Comparison of ENCODE assay signal across 8 cellular contexts in genomic region chr7:22355620-22356009, GRCh38. TPM values are rescaled to one million over a fixed set of nuclear protein-coding genes. Genes with fewer than 3 reads are reported as not detected.
DNase-seq lines count a peak whose midpoint lies in the region; ATAC-seq and TF ChIP-seq lines count a peak whose summit lies in the region.
"Had no signal": no experiment of that assay in that cellular context is flagged by ENCODE, and none has a peak within 500 bp of the region (broad histone marks: within the 10 kb centered on the region; RNA-seq: fewer than 3 reads in every experiment).

No MANE protein-coding gene starts in this region.

- H2AFZ ChIP-seq in HCT116 (ENCODE audit: low read depth, low read length, poor library complexity, severe bottlenecking) = no peak overlapping the region

- no peak overlapping the region for H3K27ac ChIP-seq in HCT116 (ENCODE audit: low read depth, low read length)
- peak overlapping the region; percentile 13 for H3K27ac ChIP-seq in foreskin keratinocyte
- peak overlapping the region in 7 of 8 donors; percentile 4 to 80 (median 74) for H3K27ac ChIP-seq in spleen

- 51 to 76% (median 65%) methylated on average over 5 of the region's 5 CpGs for WGBS in spleen, 5 donors

- H3K4me3 Mint-ChIP-seq in T-cell = peak overlapping the region; percentile 7 to 59 (median 41)

- peak overlapping the region; percentile 58 for H3K9ac ChIP-seq in HCT116 (ENCODE audit: low read length)

- peaks cover 23 to 45% of the 10 kb centered on the region in 2 experiments for H3K4me1 ChIP-seq in HCT116 (ENCODE audit: control insufficient read depth in 1 of 2, insufficient read depth in 2 of 2, low read length in 2 of 2)
- H3K4me1 ChIP-seq in foreskin keratinocyte = peaks cover 12% of the 10 kb centered on the region
- peaks cover 0 to 23% (median 8%) of the 10 kb centered on the region in 6 donors for H3K4me1 ChIP-seq in spleen

- no peak overlapping the region for H3K27ac Mint-ChIP-seq in T-cell

- TF ChIP-seq RAD21 in HCT116 (IDR thresholded peaks at IDR 0.05; ENCODE audit: low read depth) = no peak

- no peaks in the 10 kb centered on the region for H4K20me1 ChIP-seq in HCT116 (ENCODE audit: insufficient read depth)

- POLR2A ChIA-PET in HCT116 (lab: Charles Lee) (no interaction called here), T-cell (lab: Charles Lee) (no interaction called here)

- no peaks in the 10 kb centered on the region for H3K9me2 ChIP-seq in HCT116 (ENCODE audit: insufficient read depth)

- peak overlapping the region; percentile 83 for H3K4me2 ChIP-seq in HCT116 (ENCODE audit: low read length)

- peaks cover 4 to 17% (median 9%) of the 10 kb centered on the region in 3 donors for H3K9me3 Mint-ChIP-seq in T-cell

- no peak for ATAC-seq in HCT116
- ATAC-seq in T-cell (replicated peaks in 1 of 4) = no peak
- ATAC-seq in foreskin keratinocyte = no peak
- no peak for ATAC-seq in GM21786 (IDR thresholded peaks at IDR 0.05; ENCODE audit: unreplicated experiment)
- no peak for ATAC-seq in GM21515 (IDR thresholded peaks at IDR 0.05; ENCODE audit: unreplicated experiment)
- ATAC-seq in GM18873 (IDR thresholded peaks at IDR 0.05; ENCODE audit: low FRiP score, unreplicated experiment) = no peak
- ATAC-seq: Right ventricle myocardium inferior had no signal

- H3K4me3 ChIP-seq in HCT116 (replicated peaks in 1 of 2; ENCODE audit: low read depth in 1 of 2, low read length in 2 of 2) = peak overlapping the region; percentile 58 to 77
- H3K4me3 ChIP-seq in spleen = peak overlapping the region; percentile 31 to 82 (median 50)

- H3K9me3 ChIP-seq in HCT116 (ENCODE audit: control insufficient read depth in 1 of 2, insufficient read depth in 1 of 2, low read depth in 1 of 2, low read length in 2 of 2) (peaks cover 5% of the 10 kb centered on the region in 2 experiments; a peak in 2 of 4 replicates), spleen (peaks cover 0 to 24% (median 16%) of the 10 kb centered on the region in 8 donors)

- H3K79me2 ChIP-seq in HCT116 (ENCODE audit: insufficient read depth, low read length) = peaks cover 53% of the 10 kb centered on the region

- RAD21 ChIA-PET in HCT116 (lab: Charles Lee; ENCODE audit: low non-redundant PET in 1 of 2, low total read pairs in 2 of 2, uncharacterized antibody in 2 of 2, unreplicated experiment in 2 of 2) = no interaction called here

- CTCF ChIA-PET in HCT116 (lab: Charles Lee) = no interaction called here
- CTCF ChIA-PET in T-cell (lab: Charles Lee) = no interaction called here

- no peaks in the 10 kb centered on the region for H3K36me3 ChIP-seq in HCT116 (ENCODE audit: control insufficient read depth in 1 of 2, insufficient read depth in 2 of 2, low read length in 2 of 2)
- H3K36me3 ChIP-seq in spleen = no peaks in the 10 kb centered on the region

- TF ChIP-seq CTCF in HCT116 (IDR thresholded peaks at IDR 0.05 in 2 of 3, conservative IDR thresholded peaks at IDR 0.05 in 1 of 3; ENCODE audit: borderline replicate concordance in 1 of 3, insufficient read depth in 1 of 3, low read depth in 2 of 3, low read length in 2 of 3) (no peak), foreskin keratinocyte (conservative IDR thresholded peaks at IDR 0.05) (no peak), spleen (IDR thresholded peaks at IDR 0.05 in 8 of 11, conservative IDR thresholded peaks at IDR 0.05 in 3 of 11) (no peak)

- H3K36me3 Mint-ChIP-seq in T-cell = no peaks in the 10 kb centered on the region

- H3K27me3 Mint-ChIP-seq in T-cell = peaks cover 37% of the 10 kb centered on the region in 2 donors

- intact Hi-C loops in HCT116 (cut with micrococcal nuclease) = no loop called here
- intact Hi-C loops in spleen (cut with DNase I; ENCODE audit: low total_unique reads) = loop anchor here (10.0 kb wide), 1 partner anchor 89 kb away; no protein-coding TSS in a partner anchor

- TF ChIP-seq POLR2A in HCT116 (IDR thresholded peaks at IDR 0.05; ENCODE audit: borderline replicate concordance, extremely low read depth, insufficient read depth, insufficient read length) = no peak
- TF ChIP-seq POLR2A in spleen (IDR thresholded peaks at IDR 0.05) = no peak

- peaks cover 11 to 14% (median 11%) of the 10 kb centered on the region in 3 donors for H3K4me1 Mint-ChIP-seq in T-cell

- H3K27me3 ChIP-seq in HCT116 (ENCODE audit: insufficient read depth, low read length) (no peaks in the 10 kb centered on the region), foreskin keratinocyte (no peaks in the 10 kb centered on the region), spleen (replicated peaks in 1 of 7) (peaks cover 0 to 39% (median 3%) of the 10 kb centered on the region in 7 donors)

- DNase-seq in HCT116 (ENCODE audit: low read depth, low spot score) (no peak), T-cell (no peak), foreskin keratinocyte (no peak), spleen (no peak)

- BruUV-seq in HCT116 (replicated peaks; lab: Mats Ljungman, UMichigan) = TSS peak; percentile 30

TF ChIP-seq in HCT116, 20 proteins besides CTCF, POLR2A, EP300 and RAD21:
- no peak for TF ChIP-seq EZH2 (IDR thresholded peaks at IDR 0.05)
- TF ChIP-seq CBX3 (IDR thresholded peaks at IDR 0.05; ENCODE audit: low read depth) = no peak
- TF ChIP-seq ZFX (IDR thresholded peaks at IDR 0.05) = no peak
- TF ChIP-seq MAX (IDR thresholded peaks at IDR 0.05) = no peak
- no peak for TF ChIP-seq YY1 (IDR thresholded peaks at IDR 0.05; ENCODE audit: extremely low read depth, insufficient replicate concordance, low read depth, low read length)
- no peak for TF ChIP-seq CEBPB (IDR thresholded peaks at IDR 0.05; ENCODE audit: low read depth)
- TF ChIP-seq ELF1 (IDR thresholded peaks at IDR 0.05; ENCODE audit: borderline replicate concordance, low read depth) = no peak

RNA-seq across cellular contexts. Expression of gene RAPGEF5, which starts 1.3 kb away (rescaled TPM):
- total RNA-seq in HCT116 (2021; ENCODE audit: unreplicated experiment) (15.6 TPM), T-cell (1 to 10 TPM in 1 of 5 donors, under 1 TPM in 4; 0.12 to 2.4 (median 0.61) TPM), foreskin keratinocyte (2.5 and 3.4 TPM in 2 replicates), spleen (100 to 1,000 TPM; 160 to 335 (median 235) TPM)
- polyA plus RNA-seq in HCT116 (2012) = 3.1 and 3.9 TPM in 2 replicates
- polyA plus RNA-seq in foreskin keratinocyte (0.51 and 0.54 TPM in 2 replicates), spleen (10 to 100 TPM; 10.2 to 28.6 (median 11.1) TPM)
